Comparison of ENCODE assay signal across 8 cellular contexts in genomic region chr17:44820631-44821196, GRCh38. TPM values are rescaled to one million over a fixed set of nuclear protein-coding genes. Genes with fewer than 3 reads are reported as not detected.
DNase-seq lines count a peak whose midpoint lies in the region; ATAC-seq and TF ChIP-seq lines count a peak whose summit lies in the region.

No MANE protein-coding gene starts in this region.

- TF ChIP-seq POLR2A in GM18505 (IDR thresholded peaks at IDR 0.05; ENCODE audit: borderline replicate concordance, extremely low read depth, insufficient read depth, insufficient read length) (no peak), erythroblast (IDR thresholded peaks at IDR 0.05; ENCODE audit: low read length) (no peak)

- H3K4me3 ChIP-seq in astrocyte of the cerebellum (ENCODE audit: low read depth, low read length): peak overlapping the region; percentile 6

- in situ Hi-C loops in astrocyte of the cerebellum (cut with HindIII; ENCODE audit: low sequenced_read_pairs): no loop called here

- DNase-seq in DMS79 (lab: John Stamatoyannopoulos, UW) (peak; percentile 96), NCI-H2029 (lab: John Stamatoyannopoulos, UW) (peak; percentile 82), astrocyte of the cerebellum (ENCODE audit: low read depth) (peak; percentile 85), myocyte (ENCODE audit: low read depth) (peak; percentile 61), erythroblast (lab: John Stamatoyannopoulos, UW) (no peak), HUDEP-2 (lab: John Stamatoyannopoulos, UW; ENCODE audit: unreplicated experiment in 76 of 76) (no peak)

- TF ChIP-seq CTCF in astrocyte of the cerebellum (IDR thresholded peaks at IDR 0.05; ENCODE audit: low read depth, low read length, missing control alignments): no peak

- no peak for ATAC-seq in activated CD4-positive, CD25-positive, alpha-beta regulatory T cell treated with anti-CD3 and anti-CD28 coated beads, Interleukin-2, amount 50 U/mL, for 24 hours
- ATAC-seq in GM18505 (IDR thresholded peaks at IDR 0.05; ENCODE audit: unreplicated experiment): no peak

RNA-seq across cellular contexts. Expression of gene GJC1, which starts 9.4 kb away (rescaled TPM):
- 8.2 and 8.5 TPM in 2 replicates for total RNA-seq in myocyte
- polyA plus RNA-seq in myocyte (2012): 5.3 TPM

RNA-seq across cellular contexts. Expression of gene HIGD1B, which starts 27.0 kb away (rescaled TPM):
- total RNA-seq in myocyte: not detected in 2 replicates
- polyA plus RNA-seq in myocyte (2012): not detected

Comparison
In these comparisons a context has a peak if more than half of its experiments do, and no peak if none do; other contexts are left out.
1. DNase-seq: peak in DMS79 (single experiment), NCI-H2029 (single experiment), astrocyte of the cerebellum (single experiment) and myocyte (single experiment); none in erythroblast (0 of 2) and HUDEP-2 (0 of 76).